8 cellular contexts compared by ENCODE assay signal in genomic region chr9:83281306-83282255, GRCh38.
DNase-seq lines count a peak whose midpoint lies in the region; ATAC-seq, FAIRE-seq and TF ChIP-seq lines count a peak whose summit lies in the region.

No MANE protein-coding gene starts in this region.

- POLR2A ChIA-PET in HepG2 (lab: Yijun Ruan, JAX): no interaction called here

- no peak overlapping the region for H3K4me3 ChIP-seq in liver (ENCODE audit: low read depth in 1 of 3, low read length in 3 of 3)
- no peak overlapping the region for H3K4me3 ChIP-seq in HepG2 (replicated peaks in 1 of 3; ENCODE audit: insufficient read depth in 1 of 3, low read depth in 2 of 3, low read length in 3 of 3)

- intact Hi-C loops in HepG2 (cut with micrococcal nuclease; ENCODE audit: unreplicated experiment): no loop called here

- no peak overlapping the region for H3K4me2 ChIP-seq in HepG2 (ENCODE audit: low read depth, low read length)

- DNase-seq in HepG2 (ENCODE audit: low spot score) (no peak), UCSD-AML1 (lab: John Stamatoyannopoulos, UW; ENCODE audit: unreplicated experiment) (peak; percentile 52), hepatic stellate cell (ENCODE audit: low spot score) (peak; percentile 31), HPDE6-E6E7 (ENCODE audit: extremely low spot score) (no peak)
- DNase-seq in central memory CD4-positive, alpha-beta T cell: no peak

- WGBS in liver: 63% methylated on average over 7 of the region's 7 CpGs
- WGBS in HepG2 (ENCODE audit: low lambda C conversion rate): 88% methylated on average over 7 of the region's 7 CpGs

- in situ Hi-C loops in HepG2 (cut with HindIII; ENCODE audit: extremely low pct_ligation_motif_present, low pct_unique_long_range_greater_than_20kb): no loop called here

- H2AFZ ChIP-seq in HepG2 (ENCODE audit: low read length): no peak overlapping the region

- CTCF ChIA-PET in HepG2 (lab: Yijun Ruan, JAX; ENCODE audit: low intra/inter-chr PET ratio, low total read pairs): no interaction called here

- H3K27me3 ChIP-seq in liver (ENCODE audit: control insufficient read depth in 4 of 4, insufficient read depth in 4 of 4, low read length in 3 of 4): no peaks in the 10 kb centered on the region
- no peaks in the 10 kb centered on the region for H3K27me3 ChIP-seq in HepG2 (ENCODE audit: control insufficient read depth in 1 of 2, insufficient read depth in 2 of 2, low read length in 2 of 2)

- H3K27ac ChIP-seq in liver (ENCODE audit: low read depth in 1 of 2, low read length in 2 of 2) (no peak overlapping the region), HepG2 (ENCODE audit: extremely low read length, insufficient read depth, low read length) (no peak overlapping the region)

- TF ChIP-seq RAD21 in liver (IDR thresholded peaks at IDR 0.05) (no peak), HepG2 (CRISPR knock-in tag; IDR thresholded peaks at IDR 0.05) (no peak)

- TF ChIP-seq POLR2A in HepG2 (IDR thresholded peaks at IDR 0.05; ENCODE audit: insufficient read depth in 1 of 2, low read depth in 2 of 2, low read length in 2 of 2): no peak

- ATAC-seq in HepG2: no peak
- ATAC-seq in HG02798 (IDR thresholded peaks at IDR 0.05; ENCODE audit: poor library complexity, unreplicated experiment): no peak
- ATAC-seq in HG03039 (IDR thresholded peaks at IDR 0.05; ENCODE audit: unreplicated experiment): no peak

- H3K4me1 ChIP-seq in liver (ENCODE audit: control insufficient read depth in 4 of 4, insufficient read depth in 4 of 4, low read length in 3 of 4) (peaks cover 0 to 2% (median 0%) of the 10 kb centered on the region in 4 donors), HepG2 (ENCODE audit: insufficient read depth, low read length) (no peaks in the 10 kb centered on the region)

- H3K9ac ChIP-seq in liver (ENCODE audit: low read depth in 1 of 2, low read length in 2 of 2) (no peak overlapping the region), HepG2 (ENCODE audit: insufficient read depth, low read depth, low read length) (no peak overlapping the region)

- H3K9me3 ChIP-seq in liver (ENCODE audit: control insufficient read depth in 4 of 4, low read length in 3 of 4) (no peaks in the 10 kb centered on the region), HepG2 (ENCODE audit: low read length) (no peaks in the 10 kb centered on the region)

- no peak for TF ChIP-seq CTCF in liver (IDR thresholded peaks at IDR 0.05; ENCODE audit: low read depth, low read length, missing input control)
- no peak for TF ChIP-seq CTCF in HepG2 (CRISPR knock-in tag; IDR thresholded peaks at IDR 0.05)

- H3K79me2 ChIP-seq in HepG2 (ENCODE audit: insufficient read depth, low read length): no peaks in the 10 kb centered on the region

- BruUV-seq in HepG2 (replicated peaks; lab: Mats Ljungman, UMichigan): no TSS peak

- H3K36me3 ChIP-seq in liver (ENCODE audit: control insufficient read depth in 4 of 4, insufficient read depth in 3 of 4, low read depth in 1 of 4, low read length in 3 of 4) (no peaks in the 10 kb centered on the region), HepG2 (replicated peaks in 1 of 2; ENCODE audit: control insufficient read depth in 1 of 2, insufficient read depth in 2 of 2, low read length in 2 of 2) (no peaks in the 10 kb centered on the region; a peak in 1 of 5 replicates)

- no peak for TF ChIP-seq EP300 in HepG2 (IDR thresholded peaks at IDR 0.05; ENCODE audit: low read depth in 2 of 2, low read length in 2 of 2)
- TF ChIP-seq EP300 in HepG2 (CRISPR knock-in tag; IDR thresholded peaks at IDR 0.05; ENCODE audit: borderline replicate concordance): no peak

- no peak for FAIRE-seq in HepG2 (lab: Jason Lieb, UNC)

- no peaks in the 10 kb centered on the region for H4K20me1 ChIP-seq in HepG2 (ENCODE audit: insufficient read depth, low read length)

TF ChIP-seq in liver, 16 proteins besides CTCF, POLR2A, EP300 and RAD21:
- TF ChIP-seq, protein P1, sequence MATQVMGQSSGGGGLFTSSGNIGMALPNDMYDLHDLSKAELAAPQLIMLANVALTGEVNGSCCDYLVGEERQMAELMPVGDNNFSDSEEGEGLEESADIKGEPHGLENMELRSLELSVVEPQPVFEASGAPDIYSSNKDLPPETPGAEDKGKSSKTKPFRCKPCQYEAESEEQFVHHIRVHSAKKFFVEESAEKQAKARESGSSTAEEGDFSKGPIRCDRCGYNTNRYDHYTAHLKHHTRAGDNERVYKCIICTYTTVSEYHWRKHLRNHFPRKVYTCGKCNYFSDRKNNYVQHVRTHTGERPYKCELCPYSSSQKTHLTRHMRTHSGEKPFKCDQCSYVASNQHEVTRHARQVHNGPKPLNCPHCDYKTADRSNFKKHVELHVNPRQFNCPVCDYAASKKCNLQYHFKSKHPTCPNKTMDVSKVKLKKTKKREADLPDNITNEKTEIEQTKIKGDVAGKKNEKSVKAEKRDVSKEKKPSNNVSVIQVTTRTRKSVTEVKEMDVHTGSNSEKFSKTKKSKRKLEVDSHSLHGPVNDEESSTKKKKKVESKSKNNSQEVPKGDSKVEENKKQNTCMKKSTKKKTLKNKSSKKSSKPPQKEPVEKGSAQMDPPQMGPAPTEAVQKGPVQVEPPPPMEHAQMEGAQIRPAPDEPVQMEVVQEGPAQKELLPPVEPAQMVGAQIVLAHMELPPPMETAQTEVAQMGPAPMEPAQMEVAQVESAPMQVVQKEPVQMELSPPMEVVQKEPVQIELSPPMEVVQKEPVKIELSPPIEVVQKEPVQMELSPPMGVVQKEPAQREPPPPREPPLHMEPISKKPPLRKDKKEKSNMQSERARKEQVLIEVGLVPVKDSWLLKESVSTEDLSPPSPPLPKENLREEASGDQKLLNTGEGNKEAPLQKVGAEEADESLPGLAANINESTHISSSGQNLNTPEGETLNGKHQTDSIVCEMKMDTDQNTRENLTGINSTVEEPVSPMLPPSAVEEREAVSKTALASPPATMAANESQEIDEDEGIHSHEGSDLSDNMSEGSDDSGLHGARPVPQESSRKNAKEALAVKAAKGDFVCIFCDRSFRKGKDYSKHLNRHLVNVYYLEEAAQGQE (IDR thresholded peaks at IDR 0.05): peak; percentile 32
- no peak for TF ChIP-seq FOXA1 (IDR thresholded peaks at IDR 0.05)
- peak in 1 of 2 donors; percentile 36 for TF ChIP-seq JUND (IDR thresholded peaks at IDR 0.05)

TF ChIP-seq in HepG2, 621 proteins besides CTCF, POLR2A, EP300 and RAD21:
- TF ChIP-seq ZNF441 (CRISPR knock-in tag; IDR thresholded peaks at IDR 0.05; ENCODE audit: borderline replicate concordance) (no peak), GRHL1 (CRISPR knock-in tag; conservative IDR thresholded peaks at IDR 0.05) (no peak), KAT8 (CRISPR knock-in tag; IDR thresholded peaks at IDR 0.05) (no peak), ZNF557 (CRISPR knock-in tag; IDR thresholded peaks at IDR 0.05) (no peak)
- TF ChIP-seq, protein P2, sequence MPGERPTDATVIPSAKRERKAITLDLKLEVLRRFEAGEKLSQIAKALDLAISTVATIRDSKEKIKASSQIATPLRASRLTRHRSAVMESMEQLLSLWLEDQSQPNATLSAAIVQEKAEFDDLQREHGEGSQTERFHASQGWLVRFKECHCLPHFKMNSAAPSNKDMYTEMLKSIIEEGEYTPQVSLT (CRISPR knock-in tag; IDR thresholded peaks at IDR 0.05; ENCODE audit: borderline replicate concordance, low read depth): no peak
- TF ChIP-seq, protein P3, sequence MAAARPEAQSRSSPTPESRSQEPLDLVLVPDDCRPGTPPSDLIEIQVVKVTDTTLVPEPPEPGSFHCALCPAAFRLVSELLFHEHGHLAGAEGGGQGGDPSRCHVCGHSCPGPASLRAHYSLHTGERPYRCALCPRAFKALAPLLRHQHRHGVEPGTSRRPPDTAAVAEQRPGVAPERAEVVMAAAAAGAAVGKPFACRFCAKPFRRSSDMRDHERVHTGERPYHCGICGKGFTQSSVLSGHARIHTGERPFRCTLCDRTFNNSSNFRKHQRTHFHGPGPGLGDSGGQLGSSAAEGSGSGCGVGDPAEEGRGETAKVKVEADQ (CRISPR knock-in tag; IDR thresholded peaks at IDR 0.05; ENCODE audit: borderline replicate concordance): no peak

Comparison
In these comparisons a context has a peak if more than half of its experiments do, and no peak if none do; other contexts are left out.
1. DNase-seq: peak in UCSD-AML1 (single experiment) and hepatic stellate cell (single experiment); none in HepG2 (single experiment), HPDE6-E6E7 (single experiment) and central memory CD4-positive, alpha-beta T cell (single experiment).